8 cellular contexts compared by ENCODE assay signal in genomic region chr11:18105802-18106574, GRCh38. TPM values are rescaled to one million over a fixed set of nuclear protein-coding genes. Genes with fewer than 3 reads are reported as not detected.
A peak's percentile ranks its signal among the peaks of the same experiment; 100 is the strongest.
DNase-seq lines count a peak whose midpoint lies in the region; ATAC-seq and TF ChIP-seq lines count a peak whose summit lies in the region.

SAAL1 (minus strand) TSS chr11:18106082; CDS start chr11:18106041, 41 bp downstream.

- H3K27me3 ChIP-seq in BE2C (no peaks in the 10 kb centered on the region), colonic mucosa (no peaks in the 10 kb centered on the region)

- TF ChIP-seq CTCF in BE2C (IDR thresholded peaks at IDR 0.05; ENCODE audit: low read depth, low read length) (peak; percentile 62), colonic mucosa (IDR thresholded peaks at IDR 0.05) (peak; percentile 70)

- peak within 1 kb of the TSS; percentile 86 to 87 for H3K9ac ChIP-seq in colonic mucosa (ENCODE audit: low read depth in 2 of 2, low read length in 2 of 2)

- H3K27ac ChIP-seq in colonic mucosa, result no peak within 1 kb of the TSS

- ATAC-seq in GM19043 (IDR thresholded peaks at IDR 0.05; ENCODE audit: low read depth, unreplicated experiment), result peak; percentile 95
- peak; percentile 86 for ATAC-seq in HG03378 (IDR thresholded peaks at IDR 0.05; ENCODE audit: unreplicated experiment)

- intact Hi-C loops in colonic mucosa (cut with DNase I), result loop anchor here (5.0 kb wide), 1 partner anchor 114 kb away; no protein-coding TSS in a partner anchor

- H3K4me1 ChIP-seq in BE2C (no peaks in the 10 kb centered on the region), colonic mucosa (no peaks in the 10 kb centered on the region)

- H3K4me3 ChIP-seq in BE2C (ENCODE audit: low read depth, low read length) (peak within 1 kb of the TSS; percentile 85), colonic mucosa (peak within 1 kb of the TSS; percentile 98)

- H3K36me3 ChIP-seq in BE2C (peaks cover 11% of the 10 kb centered on the region), colonic mucosa (no peaks in the 10 kb centered on the region)

- DNase-seq in BE2C (peak; percentile 88), NCI-H460 (ENCODE audit: extremely low read depth, low read depth) (peak; percentile 79), colonic mucosa (peak; percentile 88), left kidney (ENCODE audit: low read depth, low spot score) (peak; percentile 95)
- peak; percentile 89 to 91 for DNase-seq in activated CD4-positive, alpha-beta T cell treated with anti-CD3 and anti-CD28 coated beads for 24 hours (ENCODE audit: low read depth in 2 of 2)
- peak; percentile 92 for DNase-seq in stimulated activated CD4-positive, alpha-beta T cell treated with anti-CD3 and anti-CD28 coated beads, Interleukin-1b, Interleukin-23, amount 100 ng/mL, for 48 hours

- H3K9me3 ChIP-seq in BE2C (no peaks in the 10 kb centered on the region), colonic mucosa (no peaks in the 10 kb centered on the region)

RNA-seq across cellular contexts. Expression of gene SAAL1, which starts in this region (rescaled TPM):
- polyA plus RNA-seq in BE2C (2012; ENCODE audit: insufficient read depth, insufficient read length, low read depth), result 22.0 TPM
- total RNA-seq in NCI-H460 (2014; rRNA removed; shearing (Covaris generic)), result 19.5 and 23.4 TPM in 2 replicates
- 26.6 and 43.4 TPM in 2 replicates for polyA plus RNA-seq in NCI-H460 (2014; cell fraction: nucleus; rRNA removed)
- total RNA-seq in colonic mucosa, result 10 to 100 TPM; 11.5 to 22.2 TPM
